21 cellular contexts compared by ENCODE assay signal in the genomic region with DNA sequence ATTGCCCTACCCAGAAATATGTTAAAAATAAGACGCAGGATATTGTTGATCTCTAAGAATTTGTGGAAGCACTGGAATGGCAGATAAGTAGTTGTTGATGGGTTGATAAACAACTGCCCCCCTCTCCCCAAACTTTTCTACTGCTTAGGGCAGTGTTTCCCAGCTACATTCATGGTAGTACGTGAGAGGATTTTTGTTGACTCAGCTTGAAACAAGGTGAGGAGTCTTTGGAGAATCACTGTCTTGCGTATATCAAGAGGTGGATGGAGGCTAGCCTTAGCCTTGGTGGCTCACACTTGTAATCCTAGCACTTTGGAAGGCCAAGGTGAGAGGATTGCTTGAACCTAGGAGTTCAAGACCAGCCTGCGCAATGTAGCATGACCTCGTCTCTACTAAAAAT.
"Had no signal": no experiment of that assay in that cellular context is flagged by ENCODE, and none has a peak within 500 bp of the region (broad histone marks: within the 10 kb centered on the region; RNA-seq: fewer than 3 reads in every experiment).

No MANE protein-coding gene starts in this region.

- H3K27me3 Mint-ChIP-seq: activated CD4-positive, alpha-beta T cell treated with anti-CD3 and anti-CD28 coated beads, Interleukin-2, amount 10 ng/mL, durations not matched to agents 7 days and 5 days; naive thymus-derived CD8-positive, alpha-beta T cell; stimulated activated naive B cell treated with anti-CD40 and anti-IgM and Interleukin-4, amounts not matched to agents 10 μg/mL and 1 μg/mL and 100 μg/mL, for 72 hours; type B pancreatic cell had no signal

- H3K9me3 Mint-ChIP-seq: activated CD4-positive, alpha-beta T cell treated with anti-CD3 and anti-CD28 coated beads, Interleukin-2, amount 10 ng/mL, durations not matched to agents 7 days and 5 days; naive thymus-derived CD8-positive, alpha-beta T cell; neural progenitor cell; stimulated activated naive B cell treated with anti-CD40 and anti-IgM and Interleukin-4, amounts not matched to agents 10 μg/mL and 1 μg/mL and 100 μg/mL, for 72 hours had no signal

- H3K27ac ChIP-seq: body of pancreas, cardiac muscle cell, foreskin keratinocyte, neural progenitor cell, sigmoid colon, SK-N-MC, thoracic aorta had no signal

- H3K4me3 ChIP-seq: body of pancreas, cardiac muscle cell, lung, neural progenitor cell, sigmoid colon, SK-N-MC, smooth muscle cell, thoracic aorta had no signal

- H3K9ac ChIP-seq: neural progenitor cell had no signal

- H3K27ac Mint-ChIP-seq: activated CD4-positive, alpha-beta T cell treated with anti-CD3 and anti-CD28 coated beads, Interleukin-2, amount 10 ng/mL, durations not matched to agents 7 days and 5 days; neural progenitor cell; stimulated activated naive B cell treated with anti-CD40 and anti-IgM and Interleukin-4, amounts not matched to agents 10 μg/mL and 1 μg/mL and 100 μg/mL, for 72 hours; type B pancreatic cell had no signal

- H3K9me3 ChIP-seq: body of pancreas, sigmoid colon, thoracic aorta had no signal

- H3K4me3 Mint-ChIP-seq: activated CD4-positive, alpha-beta T cell treated with anti-CD3 and anti-CD28 coated beads, Interleukin-2, amount 10 ng/mL, durations not matched to agents 7 days and 5 days; naive thymus-derived CD8-positive, alpha-beta T cell; neural progenitor cell; stimulated activated naive B cell treated with anti-CD40 and anti-IgM and Interleukin-4, amounts not matched to agents 10 μg/mL and 1 μg/mL and 100 μg/mL, for 72 hours; type B pancreatic cell had no signal

- H3K27me3 ChIP-seq: body of pancreas, cardiac muscle cell, foreskin keratinocyte, neural progenitor cell, sigmoid colon had no signal

- H3K36me3 ChIP-seq: cardiac muscle cell, neural progenitor cell, sigmoid colon, thoracic aorta had no signal

- ATAC-seq: body of pancreas; foreskin keratinocyte; left lobe of liver; naive thymus-derived CD8-positive, alpha-beta T cell; stimulated activated naive B cell treated with anti-CD40 and anti-IgM and Interleukin-4, amounts not matched to agents 10 μg/mL and 1 μg/mL and 100 μg/mL, for 72 hours had no signal

- H3K4me2 ChIP-seq: neural progenitor cell, smooth muscle cell had no signal

- DNase-seq: activated CD4-positive, alpha-beta T cell treated with anti-CD3 and anti-CD28 coated beads, Interleukin-2, amount 10 ng/mL, durations not matched to agents 7 days and 5 days; activated CD8-positive, alpha-beta memory T cell treated with anti-CD3 and anti-CD28 coated beads for 24 hours; activated CD8-positive, alpha-beta memory T cell treated with anti-CD3 and anti-CD28 coated beads, Interleukin-2, amount 50 U/mL, for 4 hours; activated gamma-delta T cell; anterior cingulate cortex; body of pancreas; foreskin keratinocyte; kidney; naive thymus-derived CD8-positive, alpha-beta T cell; posterior cingulate gyrus; sigmoid colon; stimulated activated CD4-positive, alpha-beta T cell treated with anti-CD3 and anti-CD28 coated beads, Interleukin-15, amount 100 ng/mL, for 24 hours; stimulated activated naive B cell treated with anti-CD40 and anti-IgM and Interleukin-4, amounts not matched to agents 10 μg/mL and 1 μg/mL and 100 μg/mL, for 72 hours had no signal

- H2AFZ ChIP-seq: neural progenitor cell had no signal
